Comparison of ENCODE assay signal across 1 cellular context in genomic region chr11:69376155-69377028, GRCh38.
A peak's percentile ranks its signal among the peaks of the same experiment; 100 is the strongest.
TF ChIP-seq lines count a peak whose summit lies in the region.

No MANE protein-coding gene starts in this region.

TF ChIP-seq in HCT116, 20 proteins besides CTCF, POLR2A, EP300 and RAD21 (continued from another document):
- TF ChIP-seq ZBTB33 (IDR thresholded peaks at IDR 0.05; ENCODE audit: extremely low read depth, insufficient replicate concordance, low read length) (no peak), POLR2AphosphoS5 (IDR thresholded peaks at IDR 0.05; ENCODE audit: low read depth, low read length) (peak; percentile 12; the same call in 1 of the 2 replicates)
